ENCODE assay signal across 22 cellular contexts in genomic region chr16:88883946-88884345, GRCh38. TPM values are rescaled to one million over a fixed set of nuclear protein-coding genes. Genes with fewer than 3 reads are reported as not detected.
"Had no signal": no experiment of that assay in that cellular context is flagged by ENCODE, and none has a peak within 500 bp of the region (broad histone marks: within the 10 kb centered on the region; RNA-seq: fewer than 3 reads in every experiment).

No MANE protein-coding gene starts in this region.

- FAIRE-seq: endothelial cell of umbilical vein had no signal

- H3K4me3 ChIP-seq: cardiac muscle cell, esophagus muscularis mucosa, right atrium auricular region, smooth muscle cell, stomach, testis, upper lobe of left lung had no signal

- DNase-seq: activated CD4-positive, alpha-beta T cell treated with anti-CD3 and anti-CD28 coated beads, Interleukin-2, amount 50 U/mL, for 1 hour; activated CD4-positive, CD25-positive, alpha-beta regulatory T cell treated with anti-CD3 and anti-CD28 coated beads, Interleukin-2, amount 50 U/mL, for 72 hours; activated gamma-delta T cell treated with Interleukin-2 at 50 U/mL for 16 hours; effector CD8-positive, alpha-beta T cell; immature natural killer cell; mesendoderm; stimulated activated CD4-positive, alpha-beta T cell treated with anti-CD3 and anti-CD28 coated beads, Interleukin-4, amount 100 ng/mL, for 1 hour; stomach; T-helper 2 cell; testis had no signal

- H3K9me3 ChIP-seq: esophagus muscularis mucosa, right atrium auricular region, stomach, testis, upper lobe of left lung had no signal

- H3K27ac ChIP-seq: cardiac muscle cell, esophagus muscularis mucosa, right atrium auricular region, stomach, testis, upper lobe of left lung, VCaP had no signal

- H3K27me3 ChIP-seq: cardiac muscle cell, right atrium auricular region, testis, upper lobe of left lung had no signal

- H3K4me2 ChIP-seq: smooth muscle cell had no signal

- ATAC-seq: stimulated activated effector memory CD8-positive, alpha-beta T cell treated with anti-CD3 and anti-CD28 coated beads, Interleukin-12 subunit alpha, Interleukin-12 subunit beta, amount 100 ng/mL, for 72 hours had no signal

- H3K36me3 ChIP-seq: cardiac muscle cell had no signal

RNA-seq across cellular contexts. Expression of gene PABPN1L, which starts 17.5 kb away (rescaled TPM):
- total RNA-seq: activated T-helper 1 cell treated with anti-CD3 and anti-CD28 coated beads, Interleukin-12 subunit alpha, Interleukin-12 subunit beta, Interleukin-2, Interleukin-4 antibody, amounts not matched to agents 30 ng/mL and 10 ng/mL and 1 ng/mL, durations not matched to agents 14 hours and 24 hours and 36 hours; cardiac muscle cell; chondrocyte; endothelial cell of umbilical vein; esophagus muscularis mucosa; lower leg skin; omental fat pad; right atrium auricular region; smooth muscle cell; stomach had no signal
- polyA plus RNA-seq: endothelial cell of umbilical vein, immature natural killer cell, smooth muscle cell had no signal
